ENCODE assay signal across 9 cellular contexts in genomic region chr10:79147306-79147705, GRCh38.
DNase-seq lines count a peak whose midpoint lies in the region; ATAC-seq and TF ChIP-seq lines count a peak whose summit lies in the region.
"Had no signal": no experiment of that assay in that cellular context is flagged by ENCODE, and none has a peak within 500 bp of the region (broad histone marks: within the 10 kb centered on the region; RNA-seq: fewer than 3 reads in every experiment).

No MANE protein-coding gene starts in this region.

- intact Hi-C loops in natural killer cell (cut with micrococcal nuclease): loop anchor here (5.0 kb wide), 1 partner anchor 80 kb away; the partner anchor contains the start of gene ZMIZ1
- intact Hi-C loops in ovary (cut with DNase I): loop anchor here in 2 of 4 donors (5.0 kb wide), 1 partner anchor 75 kb away; no protein-coding TSS in a partner anchor
- intact Hi-C loops in vagina (cut with DNase I): loop anchor here (5.0 kb wide), 1 partner anchor 65 kb away; no protein-coding TSS in a partner anchor

- H3K9me3 ChIP-seq in duodenal mucosa (ENCODE audit: control insufficient read depth in 1 of 2, low read length in 2 of 2) (no peaks in the 10 kb centered on the region), ovary (no peaks in the 10 kb centered on the region), vagina (no peaks in the 10 kb centered on the region)

- no peaks in the 10 kb centered on the region for H3K9me3 Mint-ChIP-seq in natural killer cell
- H3K9me3 Mint-ChIP-seq in natural killer cell treated with Interleukin-12 subunit alpha and Interleukin-12 subunit beta and Interleukin-15 and Interleukin-18, amount 100 ng/mL, for 72 hours: no peaks in the 10 kb centered on the region

- H3K4me3 ChIP-seq in duodenal mucosa (ENCODE audit: low read depth in 1 of 2, low read length in 2 of 2) (no peak overlapping the region), ovary (no peak overlapping the region), vagina (no peak overlapping the region)

- 75 to 88% (median 88%) methylated on average over 5 of the region's 5 CpGs for WGBS in ovary, 3 donors

- TF ChIP-seq EP300 in ovary (IDR thresholded peaks at IDR 0.05): no peak

- no peaks in the 10 kb centered on the region for H3K36me3 Mint-ChIP-seq in natural killer cell
- no peaks in the 10 kb centered on the region for H3K36me3 Mint-ChIP-seq in natural killer cell treated with Interleukin-12 subunit alpha and Interleukin-12 subunit beta and Interleukin-15 and Interleukin-18, amount 100 ng/mL, for 72 hours

- TF ChIP-seq CTCF in natural killer cell (IDR thresholded peaks at IDR 0.05) (no peak), ovary (IDR thresholded peaks at IDR 0.05) (no peak), vagina (IDR thresholded peaks at IDR 0.05) (no peak)

- H3K27ac ChIP-seq in duodenal mucosa (ENCODE audit: low read depth, low read length) (peak overlapping the region; percentile 60), ovary (peak overlapping the region; percentile 27 to 74), vagina (peak overlapping the region; percentile 88)

- H3K4me3 Mint-ChIP-seq in natural killer cell: peak overlapping the region; percentile 21
- H3K4me3 Mint-ChIP-seq in natural killer cell treated with Interleukin-12 subunit alpha and Interleukin-12 subunit beta and Interleukin-15 and Interleukin-18, amount 100 ng/mL, for 72 hours: no peak overlapping the region

- ATAC-seq in natural killer cell (no peak), HG02678 (IDR thresholded peaks at IDR 0.05; ENCODE audit: unreplicated experiment) (no peak)
- no peak for ATAC-seq in natural killer cell treated with Interleukin-12 subunit alpha and Interleukin-12 subunit beta and Interleukin-15 and Interleukin-18, amount 100 ng/mL, for 72 hours

- no peak for DNase-seq in natural killer cell
- no peak for DNase-seq in natural killer cell treated with Interleukin-12 subunit alpha and Interleukin-12 subunit beta and Interleukin-15 and Interleukin-18, amount 100 ng/mL, for 72 hours (ENCODE audit: low spot score)
- DNase-seq in ovary: no peak
- no peak for DNase-seq in vagina (ENCODE audit: extremely low spot score in 2 of 2)
- no peak for DNase-seq in activated CD4-positive, alpha-beta T cell treated with anti-CD3 and anti-CD28 coated beads, Interleukin-2, amount 50 U/mL, for 4 hours
- no peak for DNase-seq in NCI-H526 (lab: John Stamatoyannopoulos, UW)
- DNase-seq: NCI-H1694 treated with DMSO at 0.1 percent for 48 hours had no signal

- peaks cover 0 to 18% of the 10 kb centered on the region in 2 donors for H3K36me3 ChIP-seq in duodenal mucosa (ENCODE audit: control insufficient read depth in 1 of 2, insufficient read depth in 2 of 2, low read length in 2 of 2)
- H3K36me3 ChIP-seq in ovary: no peaks in the 10 kb centered on the region
- no peaks in the 10 kb centered on the region for H3K36me3 ChIP-seq in vagina

- H3K4me1 ChIP-seq in duodenal mucosa (ENCODE audit: control insufficient read depth in 1 of 2, insufficient read depth in 2 of 2, low read length in 2 of 2) (peaks cover 66% of the 10 kb centered on the region in 2 donors), ovary (ENCODE audit: insufficient read depth) (peaks cover 64% of the 10 kb centered on the region), vagina (peaks cover 100% of the 10 kb centered on the region)

- H3K27me3 Mint-ChIP-seq in natural killer cell (ENCODE audit: low read depth in 2 of 2): no peaks in the 10 kb centered on the region
- no peaks in the 10 kb centered on the region for H3K27me3 Mint-ChIP-seq in natural killer cell treated with Interleukin-12 subunit alpha and Interleukin-12 subunit beta and Interleukin-15 and Interleukin-18, amount 100 ng/mL, for 72 hours

- H3K27ac Mint-ChIP-seq in natural killer cell: peak overlapping the region; percentile 70 to 71
- H3K27ac Mint-ChIP-seq in natural killer cell treated with Interleukin-12 subunit alpha and Interleukin-12 subunit beta and Interleukin-15 and Interleukin-18, amount 100 ng/mL, for 72 hours: peak overlapping the region in 1 of 2 donors; percentile 64

- peaks cover 63 to 93% of the 10 kb centered on the region in 2 donors for H3K4me1 Mint-ChIP-seq in natural killer cell
- peaks cover 26 to 50% of the 10 kb centered on the region in 2 donors for H3K4me1 Mint-ChIP-seq in natural killer cell treated with Interleukin-12 subunit alpha and Interleukin-12 subunit beta and Interleukin-15 and Interleukin-18, amount 100 ng/mL, for 72 hours (ENCODE audit: low read depth in 2 of 2)

- peak overlapping the region in 1 of 2 donors; percentile 12 for H3K9ac ChIP-seq in duodenal mucosa (ENCODE audit: low read depth in 1 of 2, low read length in 2 of 2)

- TF ChIP-seq POLR2A in ovary (IDR thresholded peaks at IDR 0.05) (no peak), vagina (IDR thresholded peaks at IDR 0.05) (no peak)

- no peaks in the 10 kb centered on the region for H3K27me3 ChIP-seq in duodenal mucosa (ENCODE audit: control insufficient read depth in 1 of 2, insufficient read depth in 2 of 2, low read length in 2 of 2)
- no peaks in the 10 kb centered on the region for H3K27me3 ChIP-seq in ovary
- no peaks in the 10 kb centered on the region for H3K27me3 ChIP-seq in vagina
